ENCODE assay signal across 26 cellular contexts in the genomic region with DNA sequence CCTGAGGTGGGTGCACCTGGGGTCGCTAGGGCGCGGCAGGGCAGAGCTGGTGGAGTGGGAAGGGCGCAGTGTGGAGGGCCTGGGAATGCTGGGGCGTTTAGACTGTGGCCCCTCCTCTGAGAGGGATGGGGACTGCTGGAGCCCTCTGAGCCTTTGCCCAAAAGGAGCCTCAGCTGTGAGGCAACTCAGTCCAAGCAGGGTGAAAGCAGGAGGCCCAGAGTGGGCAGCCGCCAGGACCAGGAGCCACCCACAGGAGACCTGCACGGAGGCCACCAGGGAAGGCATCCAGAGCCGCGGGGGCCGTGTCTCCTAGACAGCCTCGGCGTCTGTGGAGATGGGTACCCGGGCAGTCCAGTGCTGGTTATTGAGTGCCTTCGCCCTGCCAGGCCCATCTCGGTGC.
DNase-seq lines count a peak whose midpoint lies in the region; ATAC-seq, FAIRE-seq and TF ChIP-seq lines count a peak whose summit lies in the region.
"Had no signal": no experiment of that assay in that cellular context is flagged by ENCODE, and none has a peak within 500 bp of the region (broad histone marks: within the 10 kb centered on the region; RNA-seq: fewer than 3 reads in every experiment).

No MANE protein-coding gene starts in this region.

- CTCF ChIA-PET in HepG2 (lab: Yijun Ruan, JAX; ENCODE audit: low intra/inter-chr PET ratio, low total read pairs), result no interaction called here

- H2AFZ ChIP-seq in neuronal stem cell (ENCODE audit: low read length) (no peak overlapping the region), HepG2 (ENCODE audit: low read length) (no peak overlapping the region)
- H2AFZ ChIP-seq: GM23338 had no signal

- H2BK12ac ChIP-seq in neuronal stem cell (ENCODE audit: low read length), result no peak overlapping the region

- no peak overlapping the region for H2BK5ac ChIP-seq in neuronal stem cell (ENCODE audit: low read length)

- no peaks in the 10 kb centered on the region for H3K36me3 ChIP-seq in neuronal stem cell (replicated peaks in 1 of 2; ENCODE audit: control insufficient read depth in 2 of 2, insufficient read depth in 2 of 2, low read length in 2 of 2)
- no peaks in the 10 kb centered on the region for H3K36me3 ChIP-seq in thyroid gland
- H3K36me3 ChIP-seq in HepG2 (replicated peaks in 1 of 2; ENCODE audit: control insufficient read depth in 1 of 2, insufficient read depth in 2 of 2, low read length in 2 of 2), result no peaks in the 10 kb centered on the region
- H3K36me3 ChIP-seq: BE2C had no signal

- H3K18ac ChIP-seq in neuronal stem cell (ENCODE audit: low read length), result peak overlapping the region; percentile 9

- H3K9ac ChIP-seq in neuronal stem cell (ENCODE audit: low read depth, low read length, poor library complexity) (no peak overlapping the region), HepG2 (ENCODE audit: insufficient read depth, low read depth, low read length) (no peak overlapping the region)

- H3K27me3 ChIP-seq in neuronal stem cell (ENCODE audit: control insufficient read depth in 3 of 3, insufficient read depth in 3 of 3, low read depth in 1 of 3, low read length in 3 of 3) (no peaks in the 10 kb centered on the region), thyroid gland (no peaks in the 10 kb centered on the region), HepG2 (ENCODE audit: control insufficient read depth in 1 of 2, insufficient read depth in 2 of 2, low read length in 2 of 2) (peaks cover 1 to 4% of the 10 kb centered on the region in 2 experiments; a peak in 2 of 5 replicates)
- H3K27me3 ChIP-seq: BE2C had no signal

- TF ChIP-seq POLR2A in thyroid gland (IDR thresholded peaks at IDR 0.05), result no peak
- no peak for TF ChIP-seq POLR2A in HepG2 (IDR thresholded peaks at IDR 0.05; ENCODE audit: insufficient read depth in 1 of 2, low read depth in 2 of 2, low read length in 2 of 2)

- FAIRE-seq in HepG2 (lab: Jason Lieb, UNC), result no peak
- FAIRE-seq: A549, GM12891, K562 had no signal

- intact Hi-C loops in thyroid gland (cut with DNase I), result no loop called here
- intact Hi-C loops in HepG2 (cut with micrococcal nuclease; ENCODE audit: unreplicated experiment), result no loop called here

- BruUV-seq in HepG2 (replicated peaks; lab: Mats Ljungman, UMichigan), result no TSS peak

- no peak overlapping the region for H3K4me3 Mint-ChIP-seq in chondrocyte (ENCODE audit: unreplicated experiment)
- H3K4me3 Mint-ChIP-seq: CD4-positive, alpha-beta memory T cell; GM23338 had no signal

- H3K4me1 ChIP-seq in neuronal stem cell (ENCODE audit: control insufficient read depth in 2 of 2, insufficient read depth in 1 of 2, low read depth in 1 of 2, low read length in 2 of 2) (peaks cover 0 to 8% of the 10 kb centered on the region in 2 donors), thyroid gland (peaks cover 36 to 39% of the 10 kb centered on the region in 2 donors), HepG2 (ENCODE audit: insufficient read depth, low read length) (no peaks in the 10 kb centered on the region)
- H3K4me1 ChIP-seq: A549, BE2C, Caco-2 had no signal

- TF ChIP-seq CTCF in C4-2B (conservative IDR thresholded peaks at IDR 0.05), result no peak
- no peak for TF ChIP-seq CTCF in chondrocyte (IDR thresholded peaks at IDR 0.05)
- no peak for TF ChIP-seq CTCF in thyroid gland (IDR thresholded peaks at IDR 0.05)
- TF ChIP-seq CTCF in HepG2 (CRISPR knock-in tag; IDR thresholded peaks at IDR 0.05), result no peak

- H3K79me1 ChIP-seq in neuronal stem cell (ENCODE audit: low read depth, low read length), result no peaks in the 10 kb centered on the region

- H3K4me3 ChIP-seq in neuronal stem cell (ENCODE audit: low read length in 2 of 2), result no peak overlapping the region
- no peak overlapping the region for H3K4me3 ChIP-seq in thyroid gland (replicated peaks in 1 of 3)
- no peak overlapping the region for H3K4me3 ChIP-seq in HepG2 (replicated peaks in 1 of 3; ENCODE audit: insufficient read depth in 1 of 3, low read depth in 2 of 3, low read length in 3 of 3)
- H3K4me3 ChIP-seq: A549, GM23338, K562 had no signal

- H3K9me3 Mint-ChIP-seq in chondrocyte (ENCODE audit: low read depth), result no peaks in the 10 kb centered on the region
- H3K9me3 Mint-ChIP-seq: GM23338 had no signal

- no peak overlapping the region for H2AK5ac ChIP-seq in neuronal stem cell (ENCODE audit: low read depth, low read length)

- WGBS in neuronal stem cell (ENCODE audit: extremely low coverage in 2 of 2, insufficient read length in 2 of 2, insufficient replicate concordance in 1 of 2), 2 donors, result no CpG with 5 or more reads among the region's 15 CpGs
- 82 to 88% methylated on average over 5 to 7 of the region's 15 CpGs for WGBS in thyroid gland, 2 donors
- 50% methylated on average over 15 of the region's 15 CpGs for WGBS in HepG2 (ENCODE audit: low lambda C conversion rate)

- H2BK120ac ChIP-seq in neuronal stem cell (ENCODE audit: low read depth, low read length), result no peak overlapping the region

- no peak overlapping the region for H3K4ac ChIP-seq in neuronal stem cell (ENCODE audit: low read length)

- in situ Hi-C loops in HepG2 (cut with HindIII; ENCODE audit: extremely low pct_ligation_motif_present, low pct_unique_long_range_greater_than_20kb), result no loop called here

- peak overlapping the region; percentile 22 for H3K27ac Mint-ChIP-seq in chondrocyte (ENCODE audit: unreplicated experiment)
- H3K27ac Mint-ChIP-seq: CD4-positive, alpha-beta memory T cell; GM23338 had no signal

- H3K14ac ChIP-seq in neuronal stem cell (ENCODE audit: low read length), result no peak overlapping the region

- no peak for TF ChIP-seq RAD21 in HepG2 (CRISPR knock-in tag; IDR thresholded peaks at IDR 0.05)

- no peak overlapping the region for H3K4me2 ChIP-seq in neuronal stem cell (ENCODE audit: insufficient read depth, low read length, poor library complexity, severe bottlenecking)
- no peak overlapping the region for H3K4me2 ChIP-seq in HepG2 (ENCODE audit: low read depth, low read length)
- H3K4me2 ChIP-seq: A549, GM23338 had no signal

- TF ChIP-seq EP300 in HepG2 (IDR thresholded peaks at IDR 0.05; ENCODE audit: low read depth in 2 of 2, low read length in 2 of 2) (no peak), HepG2 (CRISPR knock-in tag; IDR thresholded peaks at IDR 0.05; ENCODE audit: borderline replicate concordance) (no peak)

- H4K20me1 ChIP-seq in HepG2 (ENCODE audit: insufficient read depth, low read length), result no peaks in the 10 kb centered on the region

- ATAC-seq in GM21619 (IDR thresholded peaks at IDR 0.05; ENCODE audit: unreplicated experiment) (no peak), HepG2 (no peak)
- ATAC-seq: A549, GM23338, K562, Panc1 had no signal

- H3K4me1 Mint-ChIP-seq in chondrocyte (ENCODE audit: low read depth), result peaks cover 49% of the 10 kb centered on the region
- H3K4me1 Mint-ChIP-seq: CD4-positive, alpha-beta memory T cell had no signal

- H4K8ac ChIP-seq in neuronal stem cell (ENCODE audit: low read depth, low read length), result no peak overlapping the region

- no peaks in the 10 kb centered on the region for H3K27me3 Mint-ChIP-seq in chondrocyte (ENCODE audit: low read depth)
- H3K27me3 Mint-ChIP-seq: CD4-positive, alpha-beta memory T cell had no signal

- POLR2A ChIA-PET in HepG2 (lab: Yijun Ruan, JAX), result no interaction called here

- H2BK15ac ChIP-seq in neuronal stem cell (ENCODE audit: low read length), result no peak overlapping the region

- H3K79me2 ChIP-seq in HepG2 (ENCODE audit: insufficient read depth, low read length), result no peaks in the 10 kb centered on the region

- no peak overlapping the region for H4K91ac ChIP-seq in neuronal stem cell (ENCODE audit: low read depth, low read length, poor library complexity)

- peaks cover 28% of the 10 kb centered on the region for H3K36me3 Mint-ChIP-seq in chondrocyte (ENCODE audit: low read depth)
- H3K36me3 Mint-ChIP-seq: CD4-positive, alpha-beta memory T cell had no signal

- H3K9me3 ChIP-seq in neuronal stem cell (replicated peaks in 1 of 2; ENCODE audit: control insufficient read depth in 2 of 2, insufficient read depth in 1 of 2, low read depth in 1 of 2, low read length in 2 of 2) (no peaks in the 10 kb centered on the region), thyroid gland (no peaks in the 10 kb centered on the region), HepG2 (ENCODE audit: low read length) (no peaks in the 10 kb centered on the region)
- H3K9me3 ChIP-seq: A549, BE2C, Caco-2 had no signal

- H3K27ac ChIP-seq in C4-2B, result peak overlapping the region; percentile 21; the same call in 1 of the 2 replicates
- H3K27ac ChIP-seq in neuronal stem cell (replicated peaks; ENCODE audit: low read length), result no peak overlapping the region
- peak overlapping the region in 2 of 3 donors; percentile 58 to 70 for H3K27ac ChIP-seq in thyroid gland
- H3K27ac ChIP-seq in HepG2 (ENCODE audit: extremely low read length, insufficient read depth, low read length), result no peak overlapping the region
- H3K27ac ChIP-seq: A549 had no signal

- no peak overlapping the region for H3K23ac ChIP-seq in neuronal stem cell (ENCODE audit: low read depth, low read length, poor library complexity)

- DNase-seq in chondrocyte (ENCODE audit: low spot score) (no peak), neuronal stem cell (ENCODE audit: low spot score) (no peak), thyroid gland (no peak), medulla oblongata (ENCODE audit: extremely low spot score) (no peak), HepG2 (ENCODE audit: low spot score) (no peak)
- DNase-seq: BE2C; CD4-positive, alpha-beta memory T cell; DMS 273 treated with DMSO at 0.1 percent for 48 hours; DND-41; HCEC 1CT; MM.1S; NCI-H1048; NCI-H1417 treated with DMSO at 0.1 percent for 48 hours; NCI-H187; NCI-H2107; NCI-H2227 treated with DMSO at 0.1 percent for 48 hours; NCI-H774; NK-92 treated with Interleukin-12 subunit alpha and Interleukin-12 subunit beta, amount 100 ng/mL, for 24 hours had no signal

TF ChIP-seq in HepG2, 621 proteins besides CTCF, POLR2A, EP300 and RAD21:
- TF ChIP-seq CCDC6 (CRISPR knock-in tag; IDR thresholded peaks at IDR 0.05), result no peak

Comparison
In these comparisons a context has a peak if more than half of its experiments do, and no peak if none do; other contexts are left out.
1. H3K27ac ChIP-seq: peak in C4-2B (single experiment) and thyroid gland (2 of 3); none in neuronal stem cell (single experiment) and HepG2 (single experiment).